In the genomic region with DNA sequence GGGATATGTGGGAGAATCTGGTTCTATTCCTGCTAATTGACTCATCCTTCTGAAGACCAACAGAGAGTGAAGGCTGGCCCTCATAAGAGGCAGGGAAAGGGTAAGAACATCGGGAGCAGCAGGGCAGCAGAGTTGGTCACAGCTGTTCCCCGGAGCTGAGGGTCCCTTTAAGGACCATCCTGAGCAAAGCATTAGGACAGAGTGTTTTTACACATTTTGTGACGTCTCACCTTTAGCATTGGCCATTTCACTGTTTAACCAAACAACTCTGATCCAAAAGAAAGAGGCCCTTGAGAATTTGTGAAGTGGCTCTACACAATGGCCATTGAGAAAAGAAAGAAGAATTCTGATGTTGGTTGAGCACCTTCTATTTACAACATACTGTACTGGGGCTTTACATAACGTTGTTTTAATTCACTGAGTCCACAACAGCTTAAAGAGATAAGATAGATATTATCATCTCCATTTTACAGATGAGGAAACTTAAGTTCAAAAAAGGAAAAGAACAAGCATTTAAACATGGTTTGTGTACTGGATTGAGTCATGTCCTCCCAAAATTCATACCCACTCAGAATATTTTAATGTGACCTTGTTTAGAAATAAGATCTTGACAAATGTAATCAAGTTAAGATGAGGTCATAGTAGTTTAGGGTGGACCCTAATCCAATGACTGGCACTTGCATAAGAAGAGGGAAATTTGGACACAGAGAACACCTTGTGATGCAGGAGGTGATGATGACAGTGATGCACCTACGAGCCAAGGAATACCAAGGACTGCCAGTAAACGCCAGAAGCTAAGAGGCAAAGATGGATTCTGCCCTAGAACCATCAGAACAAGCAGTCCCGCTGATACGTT, we compare ENCODE assay signal across 1 cellular context.
TF ChIP-seq lines count a peak whose summit lies in the region.

No MANE protein-coding gene starts in this region.

TF ChIP-seq in HepG2, 621 proteins besides CTCF, POLR2A, EP300 and RAD21 (continued from another document):
- TF ChIP-seq, protein P1, sequence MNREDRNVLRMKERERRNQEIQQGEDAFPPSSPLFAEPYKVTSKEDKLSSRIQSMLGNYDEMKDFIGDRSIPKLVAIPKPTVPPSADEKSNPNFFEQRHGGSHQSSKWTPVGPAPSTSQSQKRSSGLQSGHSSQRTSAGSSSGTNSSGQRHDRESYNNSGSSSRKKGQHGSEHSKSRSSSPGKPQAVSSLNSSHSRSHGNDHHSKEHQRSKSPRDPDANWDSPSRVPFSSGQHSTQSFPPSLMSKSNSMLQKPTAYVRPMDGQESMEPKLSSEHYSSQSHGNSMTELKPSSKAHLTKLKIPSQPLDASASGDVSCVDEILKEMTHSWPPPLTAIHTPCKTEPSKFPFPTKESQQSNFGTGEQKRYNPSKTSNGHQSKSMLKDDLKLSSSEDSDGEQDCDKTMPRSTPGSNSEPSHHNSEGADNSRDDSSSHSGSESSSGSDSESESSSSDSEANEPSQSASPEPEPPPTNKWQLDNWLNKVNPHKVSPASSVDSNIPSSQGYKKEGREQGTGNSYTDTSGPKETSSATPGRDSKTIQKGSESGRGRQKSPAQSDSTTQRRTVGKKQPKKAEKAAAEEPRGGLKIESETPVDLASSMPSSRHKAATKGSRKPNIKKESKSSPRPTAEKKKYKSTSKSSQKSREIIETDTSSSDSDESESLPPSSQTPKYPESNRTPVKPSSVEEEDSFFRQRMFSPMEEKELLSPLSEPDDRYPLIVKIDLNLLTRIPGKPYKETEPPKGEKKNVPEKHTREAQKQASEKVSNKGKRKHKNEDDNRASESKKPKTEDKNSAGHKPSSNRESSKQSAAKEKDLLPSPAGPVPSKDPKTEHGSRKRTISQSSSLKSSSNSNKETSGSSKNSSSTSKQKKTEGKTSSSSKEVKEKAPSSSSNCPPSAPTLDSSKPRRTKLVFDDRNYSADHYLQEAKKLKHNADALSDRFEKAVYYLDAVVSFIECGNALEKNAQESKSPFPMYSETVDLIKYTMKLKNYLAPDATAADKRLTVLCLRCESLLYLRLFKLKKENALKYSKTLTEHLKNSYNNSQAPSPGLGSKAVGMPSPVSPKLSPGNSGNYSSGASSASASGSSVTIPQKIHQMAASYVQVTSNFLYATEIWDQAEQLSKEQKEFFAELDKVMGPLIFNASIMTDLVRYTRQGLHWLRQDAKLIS (CRISPR knock-in tag; IDR thresholded peaks at IDR 0.05): no peak
- TF ChIP-seq, protein P2, sequence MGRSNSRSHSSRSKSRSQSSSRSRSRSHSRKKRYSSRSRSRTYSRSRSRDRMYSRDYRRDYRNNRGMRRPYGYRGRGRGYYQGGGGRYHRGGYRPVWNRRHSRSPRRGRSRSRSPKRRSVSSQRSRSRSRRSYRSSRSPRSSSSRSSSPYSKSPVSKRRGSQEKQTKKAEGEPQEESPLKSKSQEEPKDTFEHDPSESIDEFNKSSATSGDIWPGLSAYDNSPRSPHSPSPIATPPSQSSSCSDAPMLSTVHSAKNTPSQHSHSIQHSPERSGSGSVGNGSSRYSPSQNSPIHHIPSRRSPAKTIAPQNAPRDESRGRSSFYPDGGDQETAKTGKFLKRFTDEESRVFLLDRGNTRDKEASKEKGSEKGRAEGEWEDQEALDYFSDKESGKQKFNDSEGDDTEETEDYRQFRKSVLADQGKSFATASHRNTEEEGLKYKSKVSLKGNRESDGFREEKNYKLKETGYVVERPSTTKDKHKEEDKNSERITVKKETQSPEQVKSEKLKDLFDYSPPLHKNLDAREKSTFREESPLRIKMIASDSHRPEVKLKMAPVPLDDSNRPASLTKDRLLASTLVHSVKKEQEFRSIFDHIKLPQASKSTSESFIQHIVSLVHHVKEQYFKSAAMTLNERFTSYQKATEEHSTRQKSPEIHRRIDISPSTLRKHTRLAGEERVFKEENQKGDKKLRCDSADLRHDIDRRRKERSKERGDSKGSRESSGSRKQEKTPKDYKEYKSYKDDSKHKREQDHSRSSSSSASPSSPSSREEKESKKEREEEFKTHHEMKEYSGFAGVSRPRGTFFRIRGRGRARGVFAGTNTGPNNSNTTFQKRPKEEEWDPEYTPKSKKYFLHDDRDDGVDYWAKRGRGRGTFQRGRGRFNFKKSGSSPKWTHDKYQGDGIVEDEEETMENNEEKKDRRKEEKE (IDR thresholded peaks at IDR 0.05): no peak
- TF ChIP-seq, protein P3, sequence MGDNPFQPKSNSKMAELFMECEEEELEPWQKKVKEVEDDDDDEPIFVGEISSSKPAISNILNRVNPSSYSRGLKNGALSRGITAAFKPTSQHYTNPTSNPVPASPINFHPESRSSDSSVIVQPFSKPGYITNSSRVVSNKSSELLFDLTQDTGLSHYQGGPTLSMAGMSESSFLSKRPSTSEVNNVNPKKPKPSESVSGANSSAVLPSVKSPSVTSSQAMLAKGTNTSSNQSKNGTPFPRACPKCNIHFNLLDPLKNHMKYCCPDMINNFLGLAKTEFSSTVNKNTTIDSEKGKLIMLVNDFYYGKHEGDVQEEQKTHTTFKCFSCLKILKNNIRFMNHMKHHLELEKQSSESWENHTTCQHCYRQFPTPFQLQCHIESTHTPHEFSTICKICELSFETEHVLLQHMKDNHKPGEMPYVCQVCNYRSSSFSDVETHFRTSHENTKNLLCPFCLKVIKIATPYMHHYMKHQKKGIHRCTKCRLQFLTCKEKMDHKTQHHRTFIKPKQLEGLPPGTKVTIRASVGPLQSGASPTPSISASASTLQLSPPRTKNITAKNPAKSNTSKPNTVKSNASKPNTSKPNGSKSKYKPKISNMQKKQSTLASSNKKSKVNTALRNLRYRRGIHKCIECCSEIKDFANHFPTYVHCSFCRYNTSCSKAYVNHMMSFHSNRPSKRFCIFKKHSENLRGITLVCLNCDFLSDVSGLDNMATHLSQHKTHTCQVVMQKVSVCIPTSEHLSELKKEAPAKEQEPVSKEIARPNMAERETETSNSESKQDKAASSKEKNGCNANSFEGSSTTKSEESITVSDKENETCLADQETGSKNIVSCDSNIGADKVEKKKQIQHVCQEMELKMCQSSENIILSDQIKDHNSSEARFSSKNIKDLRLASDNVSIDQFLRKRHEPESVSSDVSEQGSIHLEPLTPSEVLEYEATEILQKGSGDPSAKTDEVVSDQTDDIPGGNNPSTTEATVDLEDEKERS (CRISPR knock-in tag; IDR thresholded peaks at IDR 0.05): no peak
- TF ChIP-seq ATF7 (IDR thresholded peaks at IDR 0.05) (peak; percentile 70), ATF7 (CRISPR knock-in tag; IDR thresholded peaks at IDR 0.05) (no peak), MEIS1 (CRISPR knock-in tag; IDR thresholded peaks at IDR 0.05; ENCODE audit: borderline replicate concordance) (no peak), ZNF382 (CRISPR knock-in tag; IDR thresholded peaks at IDR 0.05; ENCODE audit: borderline replicate concordance) (no peak), FOXK2 (IDR thresholded peaks at IDR 0.05) (no peak), ZNF616 (CRISPR knock-in tag; IDR thresholded peaks at IDR 0.05; ENCODE audit: low read depth) (no peak)
